ENCODE assay signal across 8 cellular contexts in the genomic region with DNA sequence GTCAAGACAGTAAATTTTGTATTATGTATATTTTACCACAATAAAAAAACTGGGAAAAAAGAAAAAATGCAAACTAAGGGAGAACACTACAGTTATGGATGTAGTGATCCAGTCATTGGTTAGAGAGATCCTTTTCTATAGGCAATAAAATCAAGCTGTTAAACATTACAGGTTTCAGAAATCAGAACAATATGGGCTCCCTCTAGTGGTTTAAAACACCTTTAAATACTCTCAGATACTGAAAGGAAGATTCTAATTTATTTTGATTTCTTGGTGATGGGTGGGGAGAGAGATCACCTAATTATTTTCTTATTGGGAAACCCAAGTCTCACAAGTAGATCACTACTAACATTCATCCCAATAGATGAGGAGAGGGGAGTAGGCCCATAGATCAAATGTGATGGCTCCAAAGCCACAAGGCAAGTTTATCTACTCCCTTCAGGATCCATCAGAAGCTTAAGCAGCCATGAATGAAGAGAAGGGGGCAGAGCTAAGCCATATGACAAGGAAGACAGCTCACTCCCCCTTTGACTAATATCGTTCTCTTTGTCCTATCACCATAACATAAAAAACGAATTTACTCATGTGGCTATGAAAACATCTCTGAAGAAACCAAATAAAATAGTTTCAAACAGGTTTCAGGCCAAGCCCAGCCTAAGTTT.
DNase-seq lines count a peak whose midpoint lies in the region; ATAC-seq and TF ChIP-seq lines count a peak whose summit lies in the region.

No MANE protein-coding gene starts in this region.

- H3K9me3 ChIP-seq in Loucy (ENCODE audit: insufficient read depth, low read depth, low read length) = no peaks in the 10 kb centered on the region

- DNase-seq in EH (ENCODE audit: low read depth) (peak; percentile 44), inferior parietal cortex (ENCODE audit: extremely low spot score) (peak; percentile 66), D341Med (ENCODE audit: low spot score) (no peak)
- no peak for DNase-seq in activated CD4-positive, CD25-positive, alpha-beta regulatory T cell treated with anti-CD3 and anti-CD28 coated beads, Interleukin-2, amount 50 U/mL, for 72 hours

- ATAC-seq in GM21737 (IDR thresholded peaks at IDR 0.05; ENCODE audit: unreplicated experiment) (no peak), HG03442 (IDR thresholded peaks at IDR 0.05; ENCODE audit: unreplicated experiment) (no peak)

- no peak overlapping the region for H2AFZ ChIP-seq in Loucy (ENCODE audit: low read length)

- H3K36me3 ChIP-seq in Loucy (ENCODE audit: insufficient read depth, low read length) = no peaks in the 10 kb centered on the region

- H3K9ac ChIP-seq in Loucy (ENCODE audit: low read depth, low read length, poor library complexity, severe bottlenecking) = no peak overlapping the region

- H3K4me1 ChIP-seq in Loucy (ENCODE audit: insufficient read depth, low read length, poor library complexity, severe bottlenecking) = peaks cover 22% of the 10 kb centered on the region

- H3F3A ChIP-seq in Loucy (ENCODE audit: low read depth) = no peaks in the 10 kb centered on the region

- H3K9me2 ChIP-seq in Loucy (replicated peaks; ENCODE audit: low read depth, low read length) = no peaks in the 10 kb centered on the region

- H3K79me2 ChIP-seq in Loucy (ENCODE audit: insufficient read depth, low read length) = no peaks in the 10 kb centered on the region

- H3K27me3 ChIP-seq in Loucy (ENCODE audit: insufficient read depth, low read length, poor library complexity, severe bottlenecking) = no peaks in the 10 kb centered on the region

- H3K4me2 ChIP-seq in Loucy (ENCODE audit: low read depth, low read length, poor library complexity, severe bottlenecking) = no peak overlapping the region

- TF ChIP-seq CTCF in Loucy (conservative IDR thresholded peaks at IDR 0.05; ENCODE audit: low read length) (peak; percentile 70), WI38 (IDR thresholded peaks at IDR 0.05; ENCODE audit: low read depth, low read length) (peak; percentile 20; the same call in 1 of the 2 replicates)

- H4K20me1 ChIP-seq in Loucy (ENCODE audit: insufficient read depth, low read length, poor library complexity, severe bottlenecking) = peaks cover 3% of the 10 kb centered on the region

- H3K4me3 ChIP-seq in Loucy (ENCODE audit: low read length, poor library complexity, severe bottlenecking) (no peak overlapping the region), WI38 (ENCODE audit: low read depth, low read length) (no peak overlapping the region)

Comparison
In these comparisons a context has a peak if more than half of its experiments do, and no peak if none do; other contexts are left out.
1. DNase-seq: peak in EH (single experiment) and inferior parietal cortex (single experiment); none in D341Med (single experiment) and activated CD4-positive, CD25-positive, alpha-beta regulatory T cell treated with anti-CD3 and anti-CD28 coated beads, Interleukin-2, amount 50 U/mL, for 72 hours (single experiment).